20 cellular contexts compared by ENCODE assay signal in genomic region chr1:201266276-201266675, GRCh38. TPM values are rescaled to one million over a fixed set of nuclear protein-coding genes. Genes with fewer than 3 reads are reported as not detected.
"Had no signal": no experiment of that assay in that cellular context is flagged by ENCODE, and none has a peak within 500 bp of the region (broad histone marks: within the 10 kb centered on the region; RNA-seq: fewer than 3 reads in every experiment).

No MANE protein-coding gene starts in this region.

- H3K27me3 ChIP-seq: uterus had no signal

- H2AFZ ChIP-seq: neural progenitor cell, parathyroid adenoma had no signal

- H3K4me1 ChIP-seq: gastroesophageal sphincter, neural progenitor cell, parathyroid adenoma, tibial nerve, uterus had no signal

- H3K9me3 ChIP-seq: gastroesophageal sphincter, heart right ventricle, tibial nerve, uterus had no signal

- H3K79me2 ChIP-seq: parathyroid adenoma had no signal

- H3K4me2 ChIP-seq: neural progenitor cell had no signal

- ATAC-seq: activated CD8-positive, alpha-beta memory T cell treated with anti-CD3 and anti-CD28 coated beads, Interleukin-2, amount 10 ng/mL, durations not matched to agents 7 days and 5 days; gastroesophageal sphincter; heart right ventricle had no signal

- DNase-seq: activated CD4-positive, alpha-beta T cell treated with anti-CD3 and anti-CD28 coated beads for 1 hour; activated CD4-positive, alpha-beta T cell treated with anti-CD3 and anti-CD28 coated beads, Interleukin-2, amount 50 U/mL, for 48 hours; activated CD8-positive, alpha-beta memory T cell treated with anti-CD3 and anti-CD28 coated beads, Interleukin-2, amount 10 ng/mL, durations not matched to agents 7 days and 5 days; activated naive CD4-positive, alpha-beta T cell treated with anti-CD3 and anti-CD28 coated beads, Interleukin-2, amount 10 ng/mL, durations not matched to agents 7 days and 5 days; activated T-cell treated with anti-CD3 and anti-CD28 coated beads, Interleukin-2, amount 50 U/mL, for 1 hour; cortex of kidney; effector CD8-positive, alpha-beta T cell; heart right ventricle; naive B cell; stimulated activated CD4-positive, alpha-beta T cell treated with anti-CD3 and anti-CD28 coated beads, Interleukin-15, amount 100 ng/mL, for 24 hours; stimulated activated CD4-positive, alpha-beta T cell treated with anti-CD3 and anti-CD28 coated beads, Interleukin-4, amount 100 ng/mL, for 1 hour; stimulated activated naive CD4-positive, alpha-beta T cell; T-helper 1 cell; uterus had no signal

- H3K36me3 ChIP-seq: gastroesophageal sphincter, heart right ventricle, neural progenitor cell, tibial nerve, uterus had no signal

- H3K4me3 Mint-ChIP-seq: activated CD8-positive, alpha-beta memory T cell treated with anti-CD3 and anti-CD28 coated beads, Interleukin-2, amount 10 ng/mL, durations not matched to agents 7 days and 5 days; activated naive CD4-positive, alpha-beta T cell treated with anti-CD3 and anti-CD28 coated beads, Interleukin-2, amount 10 ng/mL, durations not matched to agents 7 days and 5 days; naive B cell; neural progenitor cell had no signal

- H3K27ac Mint-ChIP-seq: activated CD8-positive, alpha-beta memory T cell treated with anti-CD3 and anti-CD28 coated beads, Interleukin-2, amount 10 ng/mL, durations not matched to agents 7 days and 5 days; activated naive CD4-positive, alpha-beta T cell treated with anti-CD3 and anti-CD28 coated beads, Interleukin-2, amount 10 ng/mL, durations not matched to agents 7 days and 5 days; neural progenitor cell had no signal

- H3K4me1 Mint-ChIP-seq: activated CD8-positive, alpha-beta memory T cell treated with anti-CD3 and anti-CD28 coated beads, Interleukin-2, amount 10 ng/mL, durations not matched to agents 7 days and 5 days; activated naive CD4-positive, alpha-beta T cell treated with anti-CD3 and anti-CD28 coated beads, Interleukin-2, amount 10 ng/mL, durations not matched to agents 7 days and 5 days; naive B cell had no signal

- H3K4me3 ChIP-seq: gastroesophageal sphincter, heart right ventricle, neural progenitor cell, tibial nerve, uterus had no signal

- H3K9me3 Mint-ChIP-seq: activated naive CD4-positive, alpha-beta T cell treated with anti-CD3 and anti-CD28 coated beads, Interleukin-2, amount 10 ng/mL, durations not matched to agents 7 days and 5 days; naive B cell; neural progenitor cell had no signal

- H3K27ac ChIP-seq: gastroesophageal sphincter, heart right ventricle, neural progenitor cell, parathyroid adenoma, tibial nerve, uterus had no signal

- H3K9ac ChIP-seq: neural progenitor cell, parathyroid adenoma had no signal

- H3K36me3 Mint-ChIP-seq: activated CD8-positive, alpha-beta memory T cell treated with anti-CD3 and anti-CD28 coated beads, Interleukin-2, amount 10 ng/mL, durations not matched to agents 7 days and 5 days; activated naive CD4-positive, alpha-beta T cell treated with anti-CD3 and anti-CD28 coated beads, Interleukin-2, amount 10 ng/mL, durations not matched to agents 7 days and 5 days; naive B cell; neural progenitor cell had no signal

RNA-seq across cellular contexts. Expression of gene PKP1, which starts 17.0 kb away (rescaled TPM):
- total RNA-seq: activated CD8-positive, alpha-beta memory T cell treated with anti-CD3 and anti-CD28 coated beads, Interleukin-2, amount 10 ng/mL, durations not matched to agents 7 days and 5 days; endothelial cell of umbilical vein; lung microvascular endothelial cell had no signal
